Comparison of ENCODE assay signal across 12 cellular contexts in genomic region chr10:62589689-62590088, GRCh38.
"Had no signal": no experiment of that assay in that cellular context is flagged by ENCODE, and none has a peak within 500 bp of the region (broad histone marks: within the 10 kb centered on the region; RNA-seq: fewer than 3 reads in every experiment).

No MANE protein-coding gene starts in this region.

- H3K9me3 ChIP-seq: gastroesophageal sphincter, ovary, thyroid gland had no signal

- DNase-seq: activated CD4-positive, alpha-beta T cell treated with anti-CD3 and anti-CD28 coated beads, Interleukin-2, amount 10 ng/mL, durations not matched to agents 7 days and 5 days; activated naive CD4-positive, alpha-beta T cell; activated naive CD8-positive, alpha-beta T cell treated with anti-CD3 and anti-CD28 coated beads, Interleukin-2, amount 10 ng/mL, durations not matched to agents 7 days and 5 days; anterior cingulate cortex; brain microvascular endothelial cell; heart right ventricle; islet precursor cell; left lung; naive thymus-derived CD4-positive, alpha-beta T cell; ovary; thyroid gland had no signal

- H3K4me3 ChIP-seq: gastroesophageal sphincter, heart right ventricle, left lung, ovary, thyroid gland had no signal

- H3K36me3 ChIP-seq: brain microvascular endothelial cell, gastroesophageal sphincter, heart right ventricle, left lung, ovary, thyroid gland had no signal

- H3K27ac ChIP-seq: brain microvascular endothelial cell, gastroesophageal sphincter, heart right ventricle, left lung, ovary, thyroid gland had no signal

- H3K4me1 ChIP-seq: left lung, thyroid gland had no signal

- H3K27me3 ChIP-seq: brain microvascular endothelial cell, gastroesophageal sphincter, ovary, thyroid gland had no signal
